Comparison of ENCODE assay signal across 8 cellular contexts in genomic region chr14:93219103-93219726, GRCh38. TPM values are rescaled to one million over a fixed set of nuclear protein-coding genes. Genes with fewer than 3 reads are reported as not detected.
A peak's percentile ranks its signal among the peaks of the same experiment; 100 is the strongest.
DNase-seq lines count a peak whose midpoint lies in the region; ATAC-seq lines count a peak whose summit lies in the region.

No MANE protein-coding gene starts in this region.

- peak; percentile 54 for ATAC-seq in GM19351 (IDR thresholded peaks at IDR 0.05; ENCODE audit: unreplicated experiment)

- intact Hi-C loops in posterior vena cava (cut with DNase I): no loop called here

- peaks cover 17% of the 10 kb centered on the region for H3K36me3 ChIP-seq in MG63

- peak; percentile 33 for DNase-seq in COLO668 (lab: John Stamatoyannopoulos, UW; ENCODE audit: unreplicated experiment)
- peak; percentile 20 for DNase-seq in MG63
- DNase-seq in SK-N-DZ (ENCODE audit: low spot score): peak; percentile 34
- peak; percentile 44 for DNase-seq in central memory CD4-positive, alpha-beta T cell
- DNase-seq in lung microvascular endothelial cell (ENCODE audit: low read depth in 2 of 2): peak; percentile 71 to 79
- no peak for DNase-seq in T1000 (lab: John Stamatoyannopoulos, UW)
- DNase-seq in posterior vena cava (ENCODE audit: low spot score): no peak

- H3K4me3 ChIP-seq in MG63: no peak overlapping the region

- H3K27me3 ChIP-seq in MG63: no peaks in the 10 kb centered on the region

- H3K9me3 ChIP-seq in MG63: no peaks in the 10 kb centered on the region

RNA-seq across cellular contexts. Expression of gene UBR7, which starts 12.2 kb away (rescaled TPM):
- 18.5 and 25.0 TPM in 2 replicates for total RNA-seq in MG63 (2014; rRNA removed; shearing (Covaris generic); ENCODE audit: low replicate concordance)
- polyA plus RNA-seq in SK-N-DZ (2014; cell fraction: cytosol; rRNA removed): 40.9 and 45.8 TPM in 2 replicates
- polyA plus RNA-seq in SK-N-DZ (2014; cell fraction: nucleus; rRNA removed): 15.0 and 16.9 TPM in 2 replicates
- 36.4 and 45.8 TPM in 2 replicates for total RNA-seq in lung microvascular endothelial cell
- 10 to 100 TPM; 18.2 to 18.7 TPM for total RNA-seq in posterior vena cava

RNA-seq across cellular contexts. Expression of gene GON7, which starts 12.3 kb away (rescaled TPM):
- total RNA-seq in MG63 (2014; rRNA removed; shearing (Covaris generic); ENCODE audit: low replicate concordance): 3.8 and 6.0 TPM in 2 replicates
- 17.3 and 21.4 TPM in 2 replicates for polyA plus RNA-seq in SK-N-DZ (2014; cell fraction: cytosol; rRNA removed)
- polyA plus RNA-seq in SK-N-DZ (2014; cell fraction: nucleus; rRNA removed): 8.7 and 10.9 TPM in 2 replicates
- 11.1 and 14.9 TPM in 2 replicates for total RNA-seq in lung microvascular endothelial cell
- 1 to 10 TPM; 7.5 to 9.1 TPM for total RNA-seq in posterior vena cava

RNA-seq across cellular contexts. Expression of gene LYSET, which starts 34.1 kb away (rescaled TPM):
- 4.4 and 7.0 TPM in 2 replicates for total RNA-seq in MG63 (2014; rRNA removed; shearing (Covaris generic); ENCODE audit: low replicate concordance)
- 7.7 and 12.0 TPM in 2 replicates for polyA plus RNA-seq in SK-N-DZ (2014; cell fraction: cytosol; rRNA removed)
- polyA plus RNA-seq in SK-N-DZ (2014; cell fraction: nucleus; rRNA removed): 3.9 and 9.5 TPM in 2 replicates
- total RNA-seq in lung microvascular endothelial cell (8.5 and 17.1 TPM in 2 replicates), posterior vena cava (10 to 100 TPM; 13.6 to 16.3 TPM)

RNA-seq across cellular contexts. Expression of gene MOAP1, which starts 34.5 kb away (rescaled TPM):
- total RNA-seq in MG63 (2014; rRNA removed; shearing (Covaris generic); ENCODE audit: low replicate concordance): 8.5 and 13.3 TPM in 2 replicates
- polyA plus RNA-seq in SK-N-DZ (2014; cell fraction: cytosol; rRNA removed): 46.6 and 53.6 TPM in 2 replicates
- polyA plus RNA-seq in SK-N-DZ (2014; cell fraction: nucleus; rRNA removed): 14.1 and 19.0 TPM in 2 replicates
- total RNA-seq in lung microvascular endothelial cell (18.7 and 30.6 TPM in 2 replicates), posterior vena cava (10 to 100 TPM; 21.7 to 21.8 TPM)

Comparison
In these comparisons a context has a peak if more than half of its experiments do, and no peak if none do; other contexts are left out.
1. DNase-seq: peak in COLO668 (single experiment), MG63 (single experiment), SK-N-DZ (single experiment), central memory CD4-positive, alpha-beta T cell (single experiment) and lung microvascular endothelial cell (2 of 2); none in T1000 (single experiment) and posterior vena cava (single experiment).